27 cellular contexts compared by ENCODE assay signal in genomic region chr16:66682271-66682670, GRCh38. TPM values are rescaled to one million over a fixed set of nuclear protein-coding genes. Genes with fewer than 3 reads are reported as not detected.
DNase-seq lines count a peak whose midpoint lies in the region; ATAC-seq and TF ChIP-seq lines count a peak whose summit lies in the region.
"Had no signal": no experiment of that assay in that cellular context is flagged by ENCODE, and none has a peak within 500 bp of the region (broad histone marks: within the 10 kb centered on the region; RNA-seq: fewer than 3 reads in every experiment).

No MANE protein-coding gene starts in this region.

- RAD21 ChIA-PET in HCT116 (lab: Charles Lee; ENCODE audit: low non-redundant PET in 1 of 2, low total read pairs in 2 of 2, uncharacterized antibody in 2 of 2, unreplicated experiment in 2 of 2): no interaction called here

- no peaks in the 10 kb centered on the region for H4K20me1 ChIP-seq in HCT116 (ENCODE audit: insufficient read depth)

- intact Hi-C loops in HCT116 (cut with micrococcal nuclease) (no loop called here), gastrocnemius medialis (cut with DNase I; ENCODE audit: low total_unique reads) (no loop called here)

- H3K36me3 ChIP-seq in HCT116 (ENCODE audit: control insufficient read depth in 1 of 2, insufficient read depth in 2 of 2, low read length in 2 of 2): no peaks in the 10 kb centered on the region
- H3K36me3 ChIP-seq in skeletal muscle satellite cell (ENCODE audit: insufficient read depth, low read length): no peaks in the 10 kb centered on the region
- no peaks in the 10 kb centered on the region for H3K36me3 ChIP-seq in gastrocnemius medialis
- H3K36me3 ChIP-seq: thoracic aorta had no signal

- no peak overlapping the region for H2AFZ ChIP-seq in HCT116 (ENCODE audit: low read depth, low read length, poor library complexity, severe bottlenecking)

- H3K4me2 ChIP-seq in HCT116 (ENCODE audit: low read length) (peak overlapping the region; percentile 42), skeletal muscle satellite cell (ENCODE audit: low read length) (peak overlapping the region; percentile 30)
- H3K4me2 ChIP-seq: KMS-11 had no signal

- TF ChIP-seq CTCF in HCT116 (IDR thresholded peaks at IDR 0.05 in 2 of 3, conservative IDR thresholded peaks at IDR 0.05 in 1 of 3; ENCODE audit: borderline replicate concordance in 1 of 3, insufficient read depth in 1 of 3, low read depth in 2 of 3, low read length in 2 of 3): no peak
- no peak for TF ChIP-seq CTCF in gastrocnemius medialis (IDR thresholded peaks at IDR 0.05 in 4 of 5, conservative IDR thresholded peaks at IDR 0.05 in 1 of 5)

- no peaks in the 10 kb centered on the region for H3K9me2 ChIP-seq in HCT116 (ENCODE audit: insufficient read depth)

- TF ChIP-seq POLR2A in HCT116 (IDR thresholded peaks at IDR 0.05; ENCODE audit: borderline replicate concordance, extremely low read depth, insufficient read depth, insufficient read length) (no peak), gastrocnemius medialis (IDR thresholded peaks at IDR 0.05) (no peak)

- H3K4me3 ChIP-seq in HCT116 (replicated peaks in 1 of 2; ENCODE audit: low read depth in 1 of 2, low read length in 2 of 2): no peak overlapping the region
- no peak overlapping the region for H3K4me3 ChIP-seq in skeletal muscle satellite cell (ENCODE audit: low read length)
- no peak overlapping the region for H3K4me3 ChIP-seq in gastrocnemius medialis
- H3K4me3 ChIP-seq: thoracic aorta had no signal

- CTCF ChIA-PET in HCT116 (lab: Charles Lee): interaction anchor here (2.2 kb wide), 1 partner anchor 31 kb away, joined by 5 read pairs; no protein-coding TSS in a partner anchor

- H3K27me3 ChIP-seq in HCT116 (ENCODE audit: insufficient read depth, low read length) (no peaks in the 10 kb centered on the region), skeletal muscle satellite cell (ENCODE audit: control insufficient read depth, insufficient read depth, low read length) (no peaks in the 10 kb centered on the region), gastrocnemius medialis (no peaks in the 10 kb centered on the region)

- ATAC-seq in HCT116 (no peak), gastrocnemius medialis (no peak)
- ATAC-seq: naive thymus-derived CD4-positive, alpha-beta T cell had no signal

- no peak overlapping the region for H3K9ac ChIP-seq in HCT116 (ENCODE audit: low read length)
- peak overlapping the region; percentile 35 for H3K9ac ChIP-seq in skeletal muscle satellite cell (ENCODE audit: low read depth, low read length)
- H3K9ac ChIP-seq: KMS-11 had no signal

- peaks cover 44% of the 10 kb centered on the region for H3K79me2 ChIP-seq in HCT116 (ENCODE audit: insufficient read depth, low read length)

- H3K4me1 ChIP-seq in HCT116 (ENCODE audit: control insufficient read depth in 1 of 2, insufficient read depth in 2 of 2, low read length in 2 of 2): peaks cover 3 to 14% of the 10 kb centered on the region in 2 experiments; a peak in 3 of 4 replicates
- H3K4me1 ChIP-seq in skeletal muscle satellite cell (ENCODE audit: control insufficient read depth, insufficient read depth, low read length): peaks cover 12% of the 10 kb centered on the region
- peaks cover 0 to 6% of the 10 kb centered on the region in 2 donors for H3K4me1 ChIP-seq in gastrocnemius medialis

- H3K27ac ChIP-seq in HCT116 (ENCODE audit: low read depth, low read length): no peak overlapping the region
- H3K27ac ChIP-seq in gastrocnemius medialis: no peak overlapping the region
- H3K27ac ChIP-seq: KMS-11, thoracic aorta had no signal

- POLR2A ChIA-PET in HCT116 (lab: Charles Lee): no interaction called here

- H3K9me3 ChIP-seq in HCT116 (ENCODE audit: control insufficient read depth in 1 of 2, insufficient read depth in 1 of 2, low read depth in 1 of 2, low read length in 2 of 2) (no peaks in the 10 kb centered on the region), skeletal muscle satellite cell (replicated peaks; ENCODE audit: low read length) (no peaks in the 10 kb centered on the region), gastrocnemius medialis (no peaks in the 10 kb centered on the region)
- H3K9me3 ChIP-seq: thoracic aorta had no signal

- no peak for TF ChIP-seq RAD21 in HCT116 (IDR thresholded peaks at IDR 0.05; ENCODE audit: low read depth)

- BruUV-seq in HCT116 (replicated peaks; lab: Mats Ljungman, UMichigan): no TSS peak

- in situ Hi-C loops in gastrocnemius medialis (cut with MboI; ENCODE audit: low sequenced_read_pairs in 4 of 4): no loop called here

- DNase-seq in HCT116 (ENCODE audit: low read depth, low spot score) (no peak), astrocyte of the hippocampus (ENCODE audit: low read depth, low spot score) (peak; percentile 77), iris pigment epithelial cell (ENCODE audit: low read depth) (peak; percentile 44), amygdala (lab: John Stamatoyannopoulos, UW) (no peak), GF-D8 (lab: John Stamatoyannopoulos, UW) (no peak), inferior parietal cortex (ENCODE audit: extremely low spot score) (no peak), gastrocnemius medialis (no peak)
- DNase-seq: activated CD4-positive, alpha-beta memory T cell treated with anti-CD3 and anti-CD28 coated beads, Interleukin-2, amount 10 ng/mL, durations not matched to agents 7 days and 5 days; activated CD4-positive, CD25-positive, alpha-beta regulatory T cell treated with anti-CD3 and anti-CD28 coated beads, Interleukin-2, amount 50 U/mL, for 72 hours; activated naive CD8-positive, alpha-beta T cell treated with anti-CD3 and anti-CD28 coated beads for 36 hours; CD4-positive, alpha-beta T cell; cortex of kidney; DMS153; endodermal cell; GDM1; glutamatergic neuron; H7; MV-4-11; naive thymus-derived CD4-positive, alpha-beta T cell; NCI-H146; NCI-H510A; SHP77 treated with DMSO at 0.1 percent for 48 hours; stimulated activated CD4-positive, alpha-beta T cell treated with anti-CD3 and anti-CD28 coated beads, Interleukin-4, amount 100 ng/mL, for 4 hours; stimulated activated naive CD4-positive, alpha-beta T cell treated with Interleukin-2 at 50 U/mL for 16 hours had no signal

TF ChIP-seq in HCT116, 20 proteins besides CTCF, POLR2A, EP300 and RAD21 (continues in another document):
- TF ChIP-seq SP1 (IDR thresholded peaks at IDR 0.05; ENCODE audit: low read depth): no peak
- TF ChIP-seq FOSL1 (IDR thresholded peaks at IDR 0.05; ENCODE audit: low read depth): no peak
- no peak for TF ChIP-seq REST (IDR thresholded peaks at IDR 0.05; ENCODE audit: low read depth)
- TF ChIP-seq ZBTB33 (IDR thresholded peaks at IDR 0.05; ENCODE audit: extremely low read depth, insufficient replicate concordance, low read length): no peak
- no peak for TF ChIP-seq CEBPB (IDR thresholded peaks at IDR 0.05; ENCODE audit: low read depth)
- no peak for TF ChIP-seq JUND (IDR thresholded peaks at IDR 0.05)
- no peak for TF ChIP-seq EZH2phosphoT487 (IDR thresholded peaks at IDR 0.05; ENCODE audit: borderline replicate concordance)
- no peak for TF ChIP-seq ATF3 (IDR thresholded peaks at IDR 0.05)
- no peak for TF ChIP-seq EGR1 (IDR thresholded peaks at IDR 0.05; ENCODE audit: low read depth)
- TF ChIP-seq ZFX (IDR thresholded peaks at IDR 0.05): no peak
- no peak for TF ChIP-seq POLR2AphosphoS5 (IDR thresholded peaks at IDR 0.05; ENCODE audit: low read depth, low read length)
- TF ChIP-seq ZNF274 (IDR thresholded peaks at IDR 0.05; ENCODE audit: low read depth, low read length): no peak
- no peak for TF ChIP-seq EZH2 (IDR thresholded peaks at IDR 0.05)

RNA-seq across cellular contexts. Expression of gene CMTM4, which starts 14.3 kb away (rescaled TPM):
- total RNA-seq in HCT116 (2021; ENCODE audit: unreplicated experiment) (77.8 TPM), gastrocnemius medialis (10 to 100 TPM in 1 of 4 donors, 1 to 10 TPM in 3; 5.7 to 15.0 (median 7.2) TPM)
- polyA plus RNA-seq in HCT116 (2012): 35.7 and 42.5 TPM in 2 replicates
- 15.2 and 18.6 TPM in 2 replicates for total RNA-seq in skeletal muscle satellite cell (2012; rRNA removed)

Comparison
In these comparisons a context has a peak if more than half of its experiments do, and no peak if none do; other contexts are left out.
1. DNase-seq: peak in astrocyte of the hippocampus (single experiment) and iris pigment epithelial cell (single experiment); none in HCT116 (single experiment), amygdala (0 of 56), GF-D8 (single experiment), inferior parietal cortex (single experiment) and gastrocnemius medialis (0 of 2).